Comparison of ENCODE assay signal across 20 cellular contexts in the genomic region with DNA sequence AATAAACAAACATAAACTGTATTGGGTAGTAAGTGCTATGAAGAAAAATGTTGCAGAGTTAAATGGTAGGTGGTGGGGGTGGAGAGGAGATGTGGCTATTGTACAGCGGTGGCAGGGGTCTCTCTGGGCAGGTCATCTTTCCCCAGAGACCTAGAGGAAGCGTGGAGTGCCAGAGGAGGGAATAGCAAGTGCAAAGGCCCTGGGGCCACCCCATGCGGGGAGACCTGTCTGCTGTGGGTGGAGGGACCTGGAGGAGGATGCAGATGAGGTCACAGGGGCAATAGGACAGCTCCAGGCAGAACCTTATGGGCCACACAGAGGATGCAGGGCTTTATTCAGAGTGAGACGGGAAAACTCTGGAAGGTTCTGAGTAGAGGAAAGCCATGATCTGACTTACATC. TPM values are rescaled to one million over a fixed set of nuclear protein-coding genes. Genes with fewer than 3 reads are reported as not detected.
DNase-seq lines count a peak whose midpoint lies in the region; ATAC-seq, FAIRE-seq and TF ChIP-seq lines count a peak whose summit lies in the region.
"Had no signal": no experiment of that assay in that cellular context is flagged by ENCODE, and none has a peak within 500 bp of the region (broad histone marks: within the 10 kb centered on the region; RNA-seq: fewer than 3 reads in every experiment).

No MANE protein-coding gene starts in this region.

- H3K4me3 ChIP-seq in SK-N-SH (ENCODE audit: low read depth in 2 of 2, low read length in 1 of 2) (no peak overlapping the region), K562 (no peak overlapping the region), BE2C (ENCODE audit: low read depth, low read length) (no peak overlapping the region)
- H3K4me3 ChIP-seq: dorsolateral prefrontal cortex had no signal

- TF ChIP-seq POLR2A in K562 (conservative IDR thresholded peaks at IDR 0.05) = no peak
- TF ChIP-seq POLR2A in GM12891 (IDR thresholded peaks at IDR 0.05; ENCODE audit: low read depth, low read length) = no peak

- H3K36me3 Mint-ChIP-seq in immature natural killer cell = peaks cover 0 to 8% (median 0%) of the 10 kb centered on the region in 3 donors
- H3K36me3 Mint-ChIP-seq in stimulated activated effector memory CD8-positive, alpha-beta T cell treated with anti-CD3 and anti-CD28 coated beads, Interleukin-12 subunit alpha, Interleukin-12 subunit beta, amount 100 ng/mL, for 72 hours = peaks cover under 1% of the 10 kb centered on the region

- DNase-seq in SK-N-SH (no peak), K562 (ENCODE audit: extremely low read depth in 1 of 4, low spot score in 3 of 4) (peak in 2 of 4 experiments; percentile 41 to 45), immature natural killer cell (no peak), GM12891 (ENCODE audit: insufficient read length, low spot score) (no peak), BE2C (no peak)
- no peak for DNase-seq in stimulated activated effector memory CD8-positive, alpha-beta T cell treated with anti-CD3 and anti-CD28 coated beads, Interleukin-12 subunit alpha, Interleukin-12 subunit beta, amount 100 ng/mL, for 72 hours (ENCODE audit: low spot score in 2 of 2)
- DNase-seq: activated CD4-positive, alpha-beta T cell treated with anti-CD3 and anti-CD28 coated beads, Interleukin-2, amount 10 ng/mL, durations not matched to agents 24 days and 14 days; activated CD8-positive, alpha-beta memory T cell treated with anti-CD3 and anti-CD28 coated beads, Interleukin-2, amount 50 U/mL, for 4 hours; activated effector memory CD4-positive, alpha-beta T cell treated with Interleukin-2 at 50 U/mL for 16 hours; AML-193; Caco-2; central memory CD4-positive, alpha-beta T cell; dorsolateral prefrontal cortex; NCI-H748 treated with DMSO at 0.1 percent for 48 hours; retina had no signal

- no peaks in the 10 kb centered on the region for H3K9me3 Mint-ChIP-seq in immature natural killer cell
- no peaks in the 10 kb centered on the region for H3K9me3 Mint-ChIP-seq in stimulated activated effector memory CD8-positive, alpha-beta T cell treated with anti-CD3 and anti-CD28 coated beads, Interleukin-12 subunit alpha, Interleukin-12 subunit beta, amount 100 ng/mL, for 72 hours
- H3K9me3 Mint-ChIP-seq: activated CD4-positive, alpha-beta T cell treated with anti-CD3 and anti-CD28 coated beads, Interleukin-2, amount 10 ng/mL, durations not matched to agents 24 days and 14 days had no signal

- H3K4me2 ChIP-seq in SK-N-SH (no peak overlapping the region), K562 (ENCODE audit: insufficient read depth, low read length) (no peak overlapping the region)

- TF ChIP-seq CTCF in SK-N-SH (IDR thresholded peaks at IDR 0.05) (no peak), K562 (IDR thresholded peaks at IDR 0.05 in 2 of 3, conservative IDR thresholded peaks at IDR 0.05 in 1 of 3; ENCODE audit: insufficient read depth in 2 of 3, low read depth in 1 of 3, low read length in 3 of 3) (no peak), BE2C (IDR thresholded peaks at IDR 0.05; ENCODE audit: low read depth, low read length) (no peak)

- TF ChIP-seq RAD21 in SK-N-SH (IDR thresholded peaks at IDR 0.05; ENCODE audit: low read length) (no peak), K562 (CRISPR knock-in tag; conservative IDR thresholded peaks at IDR 0.05 in 1 of 2, IDR thresholded peaks at IDR 0.05 in 1 of 2) (no peak)

- H3K4me3 Mint-ChIP-seq in immature natural killer cell = peak overlapping the region; percentile 76 to 87 (median 83)
- no peak overlapping the region for H3K4me3 Mint-ChIP-seq in stimulated activated effector memory CD8-positive, alpha-beta T cell treated with anti-CD3 and anti-CD28 coated beads, Interleukin-12 subunit alpha, Interleukin-12 subunit beta, amount 100 ng/mL, for 72 hours
- H3K4me3 Mint-ChIP-seq: activated CD4-positive, alpha-beta T cell treated with anti-CD3 and anti-CD28 coated beads, Interleukin-2, amount 10 ng/mL, durations not matched to agents 24 days and 14 days had no signal

- H3K4me1 ChIP-seq in SK-N-SH (ENCODE audit: control insufficient read depth in 1 of 2, insufficient read depth in 2 of 2, low read depth in 1 of 2, low read length in 1 of 2) (peaks cover 27 to 62% of the 10 kb centered on the region in 2 experiments), K562 (replicated peaks in 1 of 2; ENCODE audit: control insufficient read depth in 2 of 2, insufficient read depth in 2 of 2, low read length in 2 of 2) (peaks cover 2 to 6% of the 10 kb centered on the region in 2 experiments; a peak in 3 of 5 replicates), BE2C (peaks cover 24% of the 10 kb centered on the region)
- H3K4me1 ChIP-seq: Caco-2 had no signal

- no TSS peak for BruUV-seq in K562 (replicated peaks; lab: Mats Ljungman, UMichigan)

- peaks cover 7% of the 10 kb centered on the region for H3K9me1 ChIP-seq in K562 (ENCODE audit: control insufficient read depth, insufficient read depth, low read length)

- H2AFZ ChIP-seq in SK-N-SH (ENCODE audit: low read depth) (no peak overlapping the region), K562 (ENCODE audit: low read depth, low read length) (no peak overlapping the region)

- H3K9me3 ChIP-seq in SK-N-SH (no peaks in the 10 kb centered on the region), K562 (replicated peaks; ENCODE audit: control insufficient read depth, insufficient read depth, low read depth, low read length) (no peaks in the 10 kb centered on the region), BE2C (no peaks in the 10 kb centered on the region)
- H3K9me3 ChIP-seq: Caco-2 had no signal

- H3K9me2 ChIP-seq in SK-N-SH = no peaks in the 10 kb centered on the region

- in situ Hi-C loops in K562 (cut with MboI) = no loop called here

- POLR2A ChIA-PET in SK-N-SH (lab: Yijun Ruan, JAX) (interaction anchor here (1.6 kb wide), 2 partner anchors 8 to 11 kb away, joined by 6 to 9 read pairs; no protein-coding TSS in a partner anchor), K562 (lab: Yijun Ruan, JAX) (interaction anchor here (0.7 to 0.8 kb wide), 2 partner anchors 33 to 96 kb away, joined by 3 read pairs; no protein-coding TSS in a partner anchor)

- H3K36me3 ChIP-seq in SK-N-SH (replicated peaks in 1 of 2; ENCODE audit: control insufficient read depth in 1 of 2, insufficient read depth in 2 of 2, low read length in 1 of 2) (no peaks in the 10 kb centered on the region), K562 (ENCODE audit: control insufficient read depth, insufficient read depth, low read length) (peaks cover 4% of the 10 kb centered on the region; the same call in 1 of the 3 replicates), BE2C (no peaks in the 10 kb centered on the region)

- ATAC-seq in SK-N-SH treated with all-trans-retinoic acid at 6 μM for 48 hours = no peak
- ATAC-seq in K562 = no peak
- ATAC-seq in stimulated activated effector memory CD8-positive, alpha-beta T cell treated with anti-CD3 and anti-CD28 coated beads, Interleukin-12 subunit alpha, Interleukin-12 subunit beta, amount 100 ng/mL, for 72 hours = no peak
- ATAC-seq in GM21423 (IDR thresholded peaks at IDR 0.05; ENCODE audit: unreplicated experiment) = no peak
- ATAC-seq: esophagus mucosa, HCT116 had no signal

- H3K9ac ChIP-seq in SK-N-SH = no peak overlapping the region
- no peak overlapping the region for H3K9ac ChIP-seq in K562 (ENCODE audit: insufficient read depth in 1 of 2, low read depth in 2 of 2, low read length in 2 of 2)

- H3F3A ChIP-seq in SK-N-SH (replicated peaks; ENCODE audit: insufficient read depth) = peaks cover 9% of the 10 kb centered on the region

- CTCF ChIA-PET in SK-N-SH (lab: Yijun Ruan, JAX) = no interaction called here
- CTCF ChIA-PET in K562 (lab: Yijun Ruan, JAX; ENCODE audit: low intra/inter-chr PET ratio) = no interaction called here

- H3K4me1 Mint-ChIP-seq in immature natural killer cell = peaks cover 63 to 74% of the 10 kb centered on the region in 2 donors
- H3K4me1 Mint-ChIP-seq in stimulated activated effector memory CD8-positive, alpha-beta T cell treated with anti-CD3 and anti-CD28 coated beads, Interleukin-12 subunit alpha, Interleukin-12 subunit beta, amount 100 ng/mL, for 72 hours = peaks cover 53% of the 10 kb centered on the region

- peaks cover 11% of the 10 kb centered on the region in 3 donors for H3K27me3 Mint-ChIP-seq in immature natural killer cell (ENCODE audit: low read depth in 3 of 3)
- H3K27me3 Mint-ChIP-seq: activated CD4-positive, alpha-beta T cell treated with anti-CD3 and anti-CD28 coated beads, Interleukin-2, amount 10 ng/mL, durations not matched to agents 24 days and 14 days had no signal

- peak overlapping the region; percentile 91 to 99 (median 99) for H3K27ac Mint-ChIP-seq in immature natural killer cell
- H3K27ac Mint-ChIP-seq in stimulated activated effector memory CD8-positive, alpha-beta T cell treated with anti-CD3 and anti-CD28 coated beads, Interleukin-12 subunit alpha, Interleukin-12 subunit beta, amount 100 ng/mL, for 72 hours = peak overlapping the region; percentile 93
- H3K27ac Mint-ChIP-seq: activated CD4-positive, alpha-beta T cell treated with anti-CD3 and anti-CD28 coated beads, Interleukin-2, amount 10 ng/mL, durations not matched to agents 24 days and 14 days had no signal

- H3K27me3 ChIP-seq in SK-N-SH (ENCODE audit: insufficient read depth) = no peaks in the 10 kb centered on the region
- no peaks in the 10 kb centered on the region for H3K27me3 ChIP-seq in K562 (ENCODE audit: control insufficient read depth in 2 of 2, insufficient read depth in 2 of 2, low read length in 2 of 2)
- H3K27me3 ChIP-seq in BE2C = no peaks in the 10 kb centered on the region
- H3K27me3 ChIP-seq: dorsolateral prefrontal cortex had no signal

- intact Hi-C loops in K562 (cut with micrococcal nuclease) = no loop called here

- no peak for TF ChIP-seq EP300 in SK-N-SH (IDR thresholded peaks at IDR 0.05; ENCODE audit: borderline replicate concordance in 1 of 2, low read depth in 1 of 2, low read length in 1 of 2)
- no peak for TF ChIP-seq EP300 in K562 (IDR thresholded peaks at IDR 0.05; ENCODE audit: low read length)

- FAIRE-seq in K562 (lab: Jason Lieb, UNC) (no peak), GM12891 (lab: Jason Lieb, UNC) (no peak)

- WGBS in SK-N-SH (ENCODE audit: low lambda C conversion rate) = 99% methylated on average over 4 of the region's 4 CpGs
- WGBS in K562 (ENCODE audit: insufficient coverage, low coverage, missing lambda C conversion rate) = 79% methylated on average over 4 of the region's 4 CpGs

- H3K27ac ChIP-seq in SK-N-SH (ENCODE audit: low read depth in 2 of 2, low read length in 1 of 2) = peak overlapping the region; percentile 28 to 99; a peak in 3 of 4 replicates
- no peak overlapping the region for H3K27ac ChIP-seq in K562 (ENCODE audit: extremely low read depth, low read depth, low read length)
- H3K27ac ChIP-seq: 22Rv1 had no signal

- peaks cover 99% of the 10 kb centered on the region for H3K79me2 ChIP-seq in SK-N-SH (ENCODE audit: insufficient read depth)
- H3K79me2 ChIP-seq in K562 (ENCODE audit: control insufficient read depth, insufficient read depth, low read length) = peaks cover 6% of the 10 kb centered on the region

- H4K20me1 ChIP-seq in SK-N-SH (ENCODE audit: insufficient read depth) (peaks cover 87% of the 10 kb centered on the region), K562 (replicated peaks; ENCODE audit: control insufficient read depth, insufficient read depth, low read length) (peaks cover 29% of the 10 kb centered on the region)

RNA-seq across cellular contexts. Expression of a gene that starts 47.5 kb away (rescaled TPM):
- 15.3 and 31.3 TPM in 2 replicates for polyA plus RNA-seq in SK-N-SH (2012; rRNA removed)
- polyA plus RNA-seq in SK-N-SH (2012; cell fraction: cytosol; rRNA removed) = 17.4 and 24.5 TPM in 2 replicates
- 61.3 and 63.0 TPM in 2 replicates for polyA plus RNA-seq in SK-N-SH (2012; cell fraction: nucleus; rRNA removed)
- 91.9 and 204 TPM in 2 replicates for total RNA-seq in K562 (2011; cell fraction: chromatin; rRNA removed; ENCODE audit: low replicate concordance)
- total RNA-seq in K562 (2011; cell fraction: nucleolus; rRNA removed) = 90.6 and 92.5 TPM in 2 replicates
- total RNA-seq in K562 (2011; cell fraction: nucleoplasm; rRNA removed) = 67.2 and 68.6 TPM in 2 replicates
- 10.1 and 13.6 TPM in 2 replicates for total RNA-seq in K562 (2014; rRNA removed)
- 9.2 and 9.6 TPM in 2 replicates for total RNA-seq in K562 (2014; rRNA removed; fragmentation: Illumina TruSeq; extraction: Trizol)
- total RNA-seq in K562 (2015; rRNA removed; fragmentation: Illumina TruSeq; extraction: Trizol) = 11.0 and 11.2 TPM in 2 replicates
- 24.0 and 26.8 TPM in 2 replicates for total RNA-seq in K562 (2021)
- 8.8 and 11.9 TPM in 2 replicates for polyA plus RNA-seq in K562 (2011; rRNA removed)
- polyA plus RNA-seq in K562 (2011; cell fraction: cytosol; rRNA removed) = 8.1 and 10.6 TPM in 2 replicates
- 72.9 and 124 TPM in 2 replicates for polyA plus RNA-seq in K562 (2011; cell fraction: nucleus; rRNA removed)
- 16.0 and 23.5 TPM in 2 replicates for polyA plus RNA-seq in K562 (2012)
- 17.9 and 18.8 TPM in 2 replicates for polyA plus RNA-seq in K562 (2014; fragmentation: Illumina TruSeq; extraction: Trizol)
- 1 to 10 TPM; 1.4 to 1.5 TPM for polyA plus RNA-seq in K562 (2014; fragmentation: Nextera tagmentation; extraction: Ambion mirVana)
- polyA plus RNA-seq in K562 (2014; rRNA removed) = 17.2 and 17.3 TPM in 2 replicates
- 11.9 and 15.3 TPM in 2 replicates for polyA minus RNA-seq in K562 (2011; rRNA and poly(A)+ RNA removed)
- polyA minus RNA-seq in K562 (2011; cell fraction: cytosol; rRNA and poly(A)+ RNA removed) = 7.3 and 10.1 TPM in 2 replicates
- 27.9 and 33.8 TPM in 2 replicates for polyA minus RNA-seq in K562 (2011; cell fraction: nucleus; rRNA and poly(A)+ RNA removed)
- polyA plus RNA-seq in immature natural killer cell = 1 to 10 TPM; 1.6 to 3.7 (median 1.9) TPM
- 1.7 TPM for polyA plus RNA-seq in GM12891 (2012; ENCODE audit: low read depth, missing spikeins)
- polyA plus RNA-seq in BE2C (2012; ENCODE audit: insufficient read depth, insufficient read length, low read depth) = 78.4 TPM
